1 cellular context compared by ENCODE assay signal in the genomic region with DNA sequence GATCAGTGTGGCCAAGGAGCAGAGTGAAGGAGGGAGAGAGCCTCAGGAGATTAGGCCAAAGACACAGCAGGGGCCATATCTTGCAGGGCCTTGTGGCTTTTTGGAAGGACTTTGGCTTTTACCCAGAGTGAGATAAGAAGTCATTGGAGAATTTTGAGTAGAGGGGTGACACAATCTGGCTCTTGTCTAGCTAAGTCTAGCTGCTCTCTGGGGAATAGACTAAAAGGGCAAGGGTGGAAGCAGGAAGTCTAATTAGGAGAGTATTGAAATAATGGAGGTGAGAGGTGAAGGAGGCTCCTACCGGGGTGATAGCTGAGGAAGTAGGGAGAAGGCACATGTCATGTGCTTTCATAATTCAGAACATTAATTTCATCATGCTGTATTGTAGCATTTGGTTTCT.
TF ChIP-seq lines count a peak whose summit lies in the region.

No MANE protein-coding gene starts in this region.

TF ChIP-seq in K562, 482 proteins besides CTCF, POLR2A, EP300 and RAD21 (continued from another document):
- no peak for TF ChIP-seq CEBPG (CRISPR knock-in tag; IDR thresholded peaks at IDR 0.05)
- TF ChIP-seq CEBPG (tag; conservative IDR thresholded peaks at IDR 0.05 in 1 of 2, IDR thresholded peaks at IDR 0.05 in 1 of 2): peak in 1 of 2 experiments; percentile 70; a peak in 2 of 4 replicates
- TF ChIP-seq CBFA2T3 (IDR thresholded peaks at IDR 0.05): peak; percentile 54
- no peak for TF ChIP-seq MXI1 (IDR thresholded peaks at IDR 0.05; ENCODE audit: low read depth, low read length)
- TF ChIP-seq RCOR1 (IDR thresholded peaks at IDR 0.05; ENCODE audit: borderline replicate concordance in 1 of 2, low read depth in 2 of 2, low read length in 2 of 2): 0 out of 4 replicates have a peak, but pooled peaks of 1 of the 2 experiments have one; percentile 11
- TF ChIP-seq CHCHD3 (CRISPR knock-in tag; IDR thresholded peaks at IDR 0.05): no peak
- TF ChIP-seq CBFA2T2 (conservative IDR thresholded peaks at IDR 0.05): peak; percentile 27; the same call in 1 of the 2 replicates
- TF ChIP-seq, protein P1, sequence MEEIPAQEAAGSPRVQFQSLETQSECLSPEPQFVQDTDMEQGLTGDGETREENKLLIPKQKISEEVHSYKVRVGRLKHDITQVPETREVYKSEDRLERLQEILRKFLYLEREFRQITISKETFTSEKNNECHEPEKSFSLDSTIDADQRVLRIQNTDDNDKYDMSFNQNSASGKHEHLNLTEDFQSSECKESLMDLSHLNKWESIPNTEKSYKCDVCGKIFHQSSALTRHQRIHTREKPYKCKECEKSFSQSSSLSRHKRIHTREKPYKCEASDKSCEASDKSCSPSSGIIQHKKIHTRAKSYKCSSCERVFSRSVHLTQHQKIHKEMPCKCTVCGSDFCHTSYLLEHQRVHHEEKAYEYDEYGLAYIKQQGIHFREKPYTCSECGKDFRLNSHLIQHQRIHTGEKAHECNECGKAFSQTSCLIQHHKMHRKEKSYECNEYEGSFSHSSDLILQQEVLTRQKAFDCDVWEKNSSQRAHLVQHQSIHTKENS (CRISPR knock-in tag; IDR thresholded peaks at IDR 0.05): no peak
TF ChIP-seq in K562: peak in this region for 9.
